In genomic region chr16:58009856-58010416, GRCh38 we compare ENCODE assay signal across 18 cellular contexts. TPM values are rescaled to one million over a fixed set of nuclear protein-coding genes. Genes with fewer than 3 reads are reported as not detected.
DNase-seq lines count a peak whose midpoint lies in the region; ATAC-seq and TF ChIP-seq lines count a peak whose summit lies in the region.
"Had no signal": no experiment of that assay in that cellular context is flagged by ENCODE, and none has a peak within 500 bp of the region (broad histone marks: within the 10 kb centered on the region; RNA-seq: fewer than 3 reads in every experiment).

No MANE protein-coding gene starts in this region.

- TF ChIP-seq CTCF in HFFc6 (IDR thresholded peaks at IDR 0.05) (no peak), heart right ventricle (IDR thresholded peaks at IDR 0.05) (no peak)

- no peak overlapping the region for H3K14ac ChIP-seq in mesenchymal stem cell (ENCODE audit: low read length in 2 of 2)

- no peak overlapping the region for H2BK12ac ChIP-seq in mesenchymal stem cell (ENCODE audit: low read length in 2 of 2)

- no peaks in the 10 kb centered on the region for H3K9me3 Mint-ChIP-seq in HFFc6

- H3K36me3 ChIP-seq in HUES64 (ENCODE audit: insufficient read depth, low read length) (peaks cover 44% of the 10 kb centered on the region), heart right ventricle (peaks cover 0 to 83% (median 13%) of the 10 kb centered on the region in 9 donors), mesenchymal stem cell (ENCODE audit: control insufficient read depth in 1 of 2, insufficient read depth in 2 of 2, low read depth in 1 of 2, low read length in 2 of 2) (peaks cover 35 to 49% of the 10 kb centered on the region in 2 experiments)

- H3K18ac ChIP-seq in mesenchymal stem cell (ENCODE audit: low read depth in 1 of 2, low read length in 2 of 2): no peak overlapping the region

- H3K4ac ChIP-seq in mesenchymal stem cell (ENCODE audit: low read depth in 1 of 2, low read length in 2 of 2): no peak overlapping the region

- H3K23ac ChIP-seq in mesenchymal stem cell (ENCODE audit: low read length in 2 of 2): no peak overlapping the region

- no peak overlapping the region for H2AFZ ChIP-seq in mesenchymal stem cell (ENCODE audit: low read depth, low read length)

- peaks cover 10% of the 10 kb centered on the region for H3K36me3 Mint-ChIP-seq in HFFc6 (ENCODE audit: low read depth)

- no peak overlapping the region for H3K4me2 ChIP-seq in mesenchymal stem cell (ENCODE audit: low read length, poor library complexity, severe bottlenecking)

- intact Hi-C loops in heart right ventricle (cut with DNase I): loop anchor here in 4 of 10 donors (5.0 to 10.0 kb wide), 5 partner anchors 253 to 435 kb away; no protein-coding TSS in a partner anchor

- H3K9ac ChIP-seq in HUES64 (ENCODE audit: low read depth, low read length): no peak overlapping the region
- H3K9ac ChIP-seq in mesenchymal stem cell (ENCODE audit: low read length): no peak overlapping the region

- ATAC-seq in heart right ventricle (peak in 6 of 8 donors; percentile 19 to 76 (median 62)), HG03565 (IDR thresholded peaks at IDR 0.05; ENCODE audit: unreplicated experiment) (no peak)

- H3K79me1 ChIP-seq in mesenchymal stem cell (replicated peaks; ENCODE audit: low read length, poor library complexity, severe bottlenecking): peaks cover 16% of the 10 kb centered on the region

- peak overlapping the region; percentile 87 for H3K27ac Mint-ChIP-seq in HFFc6

- 81% methylated on average over 11 of the region's 11 CpGs for WGBS in HUES64
- 65 to 74% methylated on average over 11 of the region's 11 CpGs for WGBS in heart right ventricle, 2 donors
- WGBS in mesenchymal stem cell: 82% methylated on average over 11 of the region's 11 CpGs

- no peaks in the 10 kb centered on the region for H3K9me3 ChIP-seq in HUES64 (ENCODE audit: insufficient read depth, low read depth, low read length)
- no peaks in the 10 kb centered on the region for H3K9me3 ChIP-seq in heart right ventricle
- H3K9me3 ChIP-seq in mesenchymal stem cell (ENCODE audit: control insufficient read depth, low read length): no peaks in the 10 kb centered on the region
- H3K9me3 ChIP-seq: Caco-2, SJSA1 had no signal

- no peak overlapping the region for H2BK5ac ChIP-seq in mesenchymal stem cell (ENCODE audit: low read depth, low read length, poor library complexity, severe bottlenecking)

- H3K27me3 Mint-ChIP-seq in HFFc6 (ENCODE audit: insufficient read depth): peaks cover under 1% of the 10 kb centered on the region; the same call in 1 of the 2 replicates

- H3K4me1 Mint-ChIP-seq in HFFc6 (ENCODE audit: low read depth): peaks cover 28% of the 10 kb centered on the region

- DNase-seq in HFFc6 (no peak), heart right ventricle (peak in 1 of 2 donors; percentile 21), mesenchymal stem cell (no peak), activated gamma-delta T cell (lab: John Stamatoyannopoulos, UW) (no peak)
- no peak for DNase-seq in activated CD4-positive, alpha-beta T cell treated with anti-CD3 and anti-CD28 coated beads, Interleukin-2, amount 50 U/mL, for 4 hours
- DNase-seq: ACHN; AML-193; Caco-2; DMS53; NCI-H187 treated with DMSO at 0.1 percent for 48 hours; NCI-H446 treated with DMSO at 0.1 percent for 48 hours; NK-92 treated with Interleukin-12 subunit alpha and Interleukin-12 subunit beta, amount 100 ng/mL, for 24 hours; OCI-M1 had no signal

- peak overlapping the region; percentile 58; the same call in 1 of the 2 replicates for H3K27ac ChIP-seq in HUES64 (ENCODE audit: low read depth, low read length)
- H3K27ac ChIP-seq in heart right ventricle: no peak overlapping the region
- H3K27ac ChIP-seq in mesenchymal stem cell (ENCODE audit: low read length, poor library complexity, severe bottlenecking): no peak overlapping the region
- H3K27ac ChIP-seq: RWPE1, SJSA1 had no signal

- H3K27me3 ChIP-seq in HUES64 (ENCODE audit: insufficient read depth, low read length) (no peaks in the 10 kb centered on the region), heart right ventricle (no peaks in the 10 kb centered on the region), mesenchymal stem cell (ENCODE audit: control insufficient read depth in 1 of 2, insufficient read depth in 1 of 2, low read length in 2 of 2) (no peaks in the 10 kb centered on the region)
- H3K27me3 ChIP-seq: SJSA1 had no signal

- H3K4me1 ChIP-seq in HUES64 (ENCODE audit: insufficient read depth, low read length) (peaks cover 29% of the 10 kb centered on the region; the same call in 1 of the 2 replicates), heart right ventricle (peaks cover 0 to 12% (median 3%) of the 10 kb centered on the region in 9 donors), mesenchymal stem cell (ENCODE audit: control insufficient read depth, insufficient read depth, low read depth, low read length) (peaks cover 13% of the 10 kb centered on the region)

- H2AK5ac ChIP-seq in mesenchymal stem cell (ENCODE audit: low read length, severe bottlenecking): peak overlapping the region; percentile 47

- H2BK120ac ChIP-seq in mesenchymal stem cell (ENCODE audit: low read depth, low read length): no peak overlapping the region

- H2BK15ac ChIP-seq in mesenchymal stem cell (ENCODE audit: low read depth, poor library complexity, severe bottlenecking): no peak overlapping the region

- peak overlapping the region; percentile 19 for H4K8ac ChIP-seq in mesenchymal stem cell (ENCODE audit: low read length)

- no peak overlapping the region for H3K4me3 ChIP-seq in HUES64 (ENCODE audit: low read length)
- no peak overlapping the region for H3K4me3 ChIP-seq in heart right ventricle
- no peak overlapping the region for H3K4me3 ChIP-seq in mesenchymal stem cell (ENCODE audit: insufficient read depth in 1 of 2, low read depth in 1 of 2, low read length in 2 of 2)
- H3K4me3 ChIP-seq: SJSA1 had no signal

- H4K91ac ChIP-seq in mesenchymal stem cell (ENCODE audit: low read length): no peak overlapping the region

- H3K4me3 Mint-ChIP-seq in HFFc6: no peak overlapping the region

RNA-seq across cellular contexts. Expression of gene USB1, which starts 8.7 kb away (rescaled TPM):
- 10 to 100 TPM; 62.9 to 88.3 (median 76.3) TPM for total RNA-seq in HFFc6 (2021; fragmentation: NEBNext Ultra II Directional; extraction: Animal tissue kit (Norgen Biotek cat#: 25700))
- 52.7 TPM for polyA plus RNA-seq in HUES64 (2013, experiment 1 of 2)
- polyA plus RNA-seq in HUES64 (2013, experiment 2 of 2): 58.5 TPM
- total RNA-seq in heart right ventricle: 10 to 100 TPM; 21.1 to 39.2 (median 31.5) TPM
- polyA plus RNA-seq in heart right ventricle: 10 to 100 TPM; 23.6 to 44.3 TPM
- polyA plus RNA-seq in mesenchymal stem cell (2013, experiment 1 of 2): 37.7 TPM
- 38.4 TPM for polyA plus RNA-seq in mesenchymal stem cell (2013, experiment 2 of 2)

RNA-seq across cellular contexts. Expression of gene ZNF319, which starts 9.5 kb away (rescaled TPM):
- 10 to 100 TPM in 2 of 6 experiments, 1 to 10 TPM in 4; 8.3 to 12.0 (median 9.4) TPM for total RNA-seq in HFFc6 (2021; fragmentation: NEBNext Ultra II Directional; extraction: Animal tissue kit (Norgen Biotek cat#: 25700))
- 3.6 TPM for polyA plus RNA-seq in HUES64 (2013, experiment 1 of 2)
- 4.5 TPM for polyA plus RNA-seq in HUES64 (2013, experiment 2 of 2)
- total RNA-seq in heart right ventricle: 10 to 100 TPM in 1 of 10 donors, 1 to 10 TPM in 9; 5.0 to 11.3 (median 7.5) TPM
- polyA plus RNA-seq in heart right ventricle: 1 to 10 TPM; 3.5 to 4.3 TPM
- polyA plus RNA-seq in mesenchymal stem cell (2013, experiment 1 of 2): 10.0 TPM
- 10.1 TPM for polyA plus RNA-seq in mesenchymal stem cell (2013, experiment 2 of 2)

RNA-seq across cellular contexts. Expression of gene MMP15, which starts 15.6 kb away (rescaled TPM):
- total RNA-seq in HFFc6 (2021; fragmentation: NEBNext Ultra II Directional; extraction: Animal tissue kit (Norgen Biotek cat#: 25700)): 1 to 10 TPM in 4 of 6 experiments, under 1 TPM in 2; 0.82 to 4.1 (median 1.1) TPM
- 25.3 TPM for polyA plus RNA-seq in HUES64 (2013, experiment 1 of 2)
- 27.3 TPM for polyA plus RNA-seq in HUES64 (2013, experiment 2 of 2)
- 10 to 100 TPM; 38.2 to 88.4 (median 59.3) TPM for total RNA-seq in heart right ventricle
- polyA plus RNA-seq in heart right ventricle: 10 to 100 TPM; 24.4 to 31.4 TPM
- polyA plus RNA-seq in mesenchymal stem cell (2013, experiment 1 of 2): 13.9 TPM
- 13.9 TPM for polyA plus RNA-seq in mesenchymal stem cell (2013, experiment 2 of 2)

RNA-seq across cellular contexts. Expression of gene CNGB1, which starts 39.0 kb away (rescaled TPM):
- under 1 TPM in 1 of 6 experiments, not detected in 5; 0.02 TPM for total RNA-seq in HFFc6 (2021; fragmentation: NEBNext Ultra II Directional; extraction: Animal tissue kit (Norgen Biotek cat#: 25700))
- polyA plus RNA-seq in HUES64 (2013, experiment 1 of 2): not detected
- polyA plus RNA-seq in HUES64 (2013, experiment 2 of 2): not detected
- total RNA-seq in heart right ventricle: not detected
- polyA plus RNA-seq in heart right ventricle: not detected
- polyA plus RNA-seq in mesenchymal stem cell (2013, experiment 1 of 2): not detected
- polyA plus RNA-seq in mesenchymal stem cell (2013, experiment 2 of 2): 0.01 TPM
- total RNA-seq: Caco-2, HT-29 had no signal

Comparison
In these comparisons a context has a peak if more than half of its experiments do, and no peak if none do; other contexts are left out.
1. RNA of gene MMP15, which starts 15.6 kb away (total RNA-seq): 38.2 to 88.4 TPM in heart right ventricle; 0.82 to 4.1 TPM in HFFc6; every median in the first group is over 4 times any median in the second.